ENCODE assay signal across 21 cellular contexts in the genomic region with DNA sequence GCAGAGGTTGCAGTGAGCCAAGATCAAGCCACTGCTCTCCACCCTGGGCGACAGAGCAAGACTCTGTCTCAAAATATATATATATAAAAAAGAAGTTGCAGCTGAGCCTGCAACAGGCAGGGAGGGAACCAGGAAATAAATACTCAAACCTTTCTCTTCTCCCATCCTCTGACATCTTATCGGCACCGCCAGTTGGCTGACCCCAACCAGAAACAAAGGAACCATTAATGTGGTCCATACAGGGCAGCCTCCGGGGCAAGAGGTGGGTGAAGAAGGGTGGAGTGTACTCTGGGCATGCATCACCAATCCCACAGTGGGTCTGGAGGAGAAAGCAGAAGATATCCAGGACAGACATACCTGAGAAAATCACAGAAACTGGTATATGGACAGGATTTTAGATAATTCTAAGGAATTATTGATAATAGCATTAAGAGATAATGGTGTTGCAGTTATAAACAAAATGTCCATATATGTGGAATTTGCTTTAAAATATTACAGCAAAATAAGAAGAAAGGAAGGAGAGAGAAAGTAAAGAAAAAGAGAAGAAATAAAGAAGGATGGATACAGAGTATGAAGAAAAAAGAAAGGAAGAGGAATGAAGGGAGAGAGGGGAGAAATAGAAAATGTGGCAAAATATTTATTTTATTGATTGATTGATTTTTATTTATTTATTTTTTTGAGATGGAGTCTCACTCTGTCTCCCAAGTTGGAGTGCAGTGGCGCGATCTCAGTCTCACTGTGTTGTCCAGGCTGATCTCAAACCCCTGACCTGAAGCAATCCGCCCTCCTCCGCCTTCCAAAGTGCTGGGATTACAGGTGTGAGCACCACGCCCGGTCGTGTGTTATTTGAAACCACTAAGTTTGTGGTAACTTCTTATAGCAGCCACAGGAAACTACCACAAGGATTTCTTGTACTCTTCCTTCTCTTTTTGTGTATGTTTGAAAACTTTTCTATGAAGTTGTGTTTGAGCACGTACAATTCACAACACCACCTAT. TPM values are rescaled to one million over a fixed set of nuclear protein-coding genes. Genes with fewer than 3 reads are reported as not detected.
A peak's percentile ranks its signal among the peaks of the same experiment; 100 is the strongest.
DNase-seq lines count a peak whose midpoint lies in the region; ATAC-seq, FAIRE-seq and TF ChIP-seq lines count a peak whose summit lies in the region.
"Had no signal": no experiment of that assay in that cellular context is flagged by ENCODE, and none has a peak within 500 bp of the region (broad histone marks: within the 10 kb centered on the region; RNA-seq: fewer than 3 reads in every experiment).

No MANE protein-coding gene starts in this region.

- H3K9ac ChIP-seq in endothelial cell of umbilical vein (replicated peaks; ENCODE audit: extremely low read depth, insufficient read depth, low read length), result no peak overlapping the region

- H3K36me3 ChIP-seq in endothelial cell of umbilical vein (ENCODE audit: control insufficient read depth in 2 of 2, extremely low read depth in 1 of 2, insufficient read depth in 2 of 2, low read length in 2 of 2) (no peaks in the 10 kb centered on the region), spleen (no peaks in the 10 kb centered on the region)
- H3K36me3 ChIP-seq: heart right ventricle had no signal

- CTCF ChIA-PET in activated CD8-positive, alpha-beta T cell treated with anti-CD3 and anti-CD28 coated beads, Interleukin-2, amount 10 ng/mL, durations not matched to agents 7 days and 5 days (lab: Charles Lee), result no interaction called here
- CTCF ChIA-PET in activated CD8-positive, alpha-beta T cell treated with anti-CD3 and anti-CD28 coated beads for 36 hours (lab: Charles Lee), result no interaction called here
- CTCF ChIA-PET in endothelial cell of umbilical vein (lab: Charles Lee), result no interaction called here

- H4K20me1 ChIP-seq in endothelial cell of umbilical vein (replicated peaks; ENCODE audit: control insufficient read depth, extremely low read depth, insufficient read depth, low read length), result no peaks in the 10 kb centered on the region

- FAIRE-seq in endothelial cell of umbilical vein (lab: Jason Lieb, UNC), result no peak

- no peak for TF ChIP-seq CTCF in activated CD8-positive, alpha-beta T cell treated with anti-CD3 and anti-CD28 coated beads for 36 hours (IDR thresholded peaks at IDR 0.05)
- no peak for TF ChIP-seq CTCF in endothelial cell of umbilical vein (IDR thresholded peaks at IDR 0.05; ENCODE audit: extremely low read depth in 1 of 2, insufficient read depth in 1 of 2, low read depth in 1 of 2, low read length in 2 of 2)
- TF ChIP-seq CTCF in spleen (IDR thresholded peaks at IDR 0.05 in 8 of 11, conservative IDR thresholded peaks at IDR 0.05 in 3 of 11), result no peak

- H3K4me2 ChIP-seq in endothelial cell of umbilical vein (ENCODE audit: insufficient read depth, low read length), result no peak overlapping the region

- no peaks in the 10 kb centered on the region for H3K9me3 ChIP-seq in endothelial cell of umbilical vein (replicated peaks; ENCODE audit: control insufficient read depth, insufficient read depth, low read length)
- no peaks in the 10 kb centered on the region for H3K9me3 ChIP-seq in spleen
- H3K9me3 ChIP-seq: heart right ventricle, psoas muscle had no signal

- no peak for DNase-seq in activated CD8-positive, alpha-beta T cell treated with anti-CD3 and anti-CD28 coated beads, Interleukin-2, amount 10 ng/mL, durations not matched to agents 7 days and 5 days
- DNase-seq in activated CD8-positive, alpha-beta T cell treated with anti-CD3 and anti-CD28 coated beads for 36 hours, result no peak
- DNase-seq in MV-4-11 (lab: John Stamatoyannopoulos, UW) (peak; percentile 13), endothelial cell of umbilical vein (ENCODE audit: low read depth, low spot score) (peak; percentile 33), spleen (peak; percentile 64), SW 1271 (lab: John Stamatoyannopoulos, UW) (no peak), occipital lobe (lab: John Stamatoyannopoulos, UW) (no peak), sciatic nerve (ENCODE audit: low spot score) (no peak)
- DNase-seq: activated naive CD4-positive, alpha-beta T cell treated with Interleukin-2 at 50 U/mL for 16 hours; DMS153; H7; heart right ventricle; mammary epithelial cell; NCI-H1694 treated with DMSO at 0.1 percent for 48 hours; NCI-H2227 treated with DMSO at 0.1 percent for 48 hours; NCI-H774; stimulated activated CD4-positive, alpha-beta T cell treated with anti-CD3 and anti-CD28 coated beads, Interleukin-4, amount 100 ng/mL, for 24 hours had no signal

- peaks cover 26% of the 10 kb centered on the region for H3K4me1 Mint-ChIP-seq in activated CD8-positive, alpha-beta T cell treated with anti-CD3 and anti-CD28 coated beads, Interleukin-2, amount 10 ng/mL, durations not matched to agents 7 days and 5 days (ENCODE audit: low read depth)
- peaks cover 11% of the 10 kb centered on the region for H3K4me1 Mint-ChIP-seq in activated CD8-positive, alpha-beta T cell treated with anti-CD3 and anti-CD28 coated beads for 36 hours (ENCODE audit: low read depth)
- H3K4me1 Mint-ChIP-seq: brain had no signal

- peak overlapping the region; percentile 56 for H3K27ac Mint-ChIP-seq in activated CD8-positive, alpha-beta T cell treated with anti-CD3 and anti-CD28 coated beads, Interleukin-2, amount 10 ng/mL, durations not matched to agents 7 days and 5 days
- no peak overlapping the region for H3K27ac Mint-ChIP-seq in activated CD8-positive, alpha-beta T cell treated with anti-CD3 and anti-CD28 coated beads for 36 hours
- H3K27ac Mint-ChIP-seq: brain had no signal

- H3K27me3 ChIP-seq in endothelial cell of umbilical vein (ENCODE audit: control insufficient read depth in 2 of 2, insufficient read depth in 2 of 2, low read length in 2 of 2) (no peaks in the 10 kb centered on the region), spleen (replicated peaks in 1 of 7) (no peaks in the 10 kb centered on the region)
- H3K27me3 ChIP-seq: heart right ventricle had no signal

- intact Hi-C loops in activated CD8-positive, alpha-beta T cell treated with anti-CD3 and anti-CD28 coated beads for 36 hours (cut with micrococcal nuclease), result no loop called here
- intact Hi-C loops in endothelial cell of umbilical vein (cut with micrococcal nuclease), result no loop called here
- intact Hi-C loops in spleen (cut with DNase I; ENCODE audit: low total_unique reads), result no loop called here
- intact Hi-C loops in sciatic nerve (cut with DNase I), result no loop called here

- TF ChIP-seq POLR2A in endothelial cell of umbilical vein (IDR thresholded peaks at IDR 0.05; ENCODE audit: low read depth, low read length), result no peak
- TF ChIP-seq POLR2A in spleen (IDR thresholded peaks at IDR 0.05), result no peak

- POLR2A ChIA-PET in activated CD8-positive, alpha-beta T cell treated with anti-CD3 and anti-CD28 coated beads, Interleukin-2, amount 10 ng/mL, durations not matched to agents 7 days and 5 days (lab: Charles Lee), result no interaction called here
- POLR2A ChIA-PET in activated CD8-positive, alpha-beta T cell treated with anti-CD3 and anti-CD28 coated beads for 36 hours (lab: Charles Lee), result no interaction called here
- POLR2A ChIA-PET in endothelial cell of umbilical vein (lab: Charles Lee), result no interaction called here

- H3K27ac ChIP-seq in endothelial cell of umbilical vein (ENCODE audit: insufficient read depth, low read depth, low read length) (no peak overlapping the region), spleen (peak overlapping the region in 4 of 8 donors; percentile 3 to 59 (median 30))
- H3K27ac ChIP-seq: coronary artery, heart right ventricle, psoas muscle, skin epidermis had no signal

- no peaks in the 10 kb centered on the region for H3K9me1 ChIP-seq in endothelial cell of umbilical vein (replicated peaks; ENCODE audit: control insufficient read depth, extremely low read depth, insufficient read depth, low read length)

- dilution Hi-C loops in endothelial cell of umbilical vein (cut with MboI; ENCODE audit: extremely low pct_ligation_motif_present, low sequenced_read_pairs), result no loop called here

- H3K79me2 ChIP-seq in endothelial cell of umbilical vein (ENCODE audit: control insufficient read depth, insufficient read depth, low read length), result no peaks in the 10 kb centered on the region

- no peaks in the 10 kb centered on the region for H3K9me3 Mint-ChIP-seq in activated CD8-positive, alpha-beta T cell treated with anti-CD3 and anti-CD28 coated beads, Interleukin-2, amount 10 ng/mL, durations not matched to agents 7 days and 5 days (ENCODE audit: insufficient read depth)
- H3K9me3 Mint-ChIP-seq in activated CD8-positive, alpha-beta T cell treated with anti-CD3 and anti-CD28 coated beads for 36 hours, result no peaks in the 10 kb centered on the region
- H3K9me3 Mint-ChIP-seq: brain had no signal

- H3K4me3 Mint-ChIP-seq in activated CD8-positive, alpha-beta T cell treated with anti-CD3 and anti-CD28 coated beads, Interleukin-2, amount 10 ng/mL, durations not matched to agents 7 days and 5 days, result peak overlapping the region; percentile 42
- no peak overlapping the region for H3K4me3 Mint-ChIP-seq in activated CD8-positive, alpha-beta T cell treated with anti-CD3 and anti-CD28 coated beads for 36 hours
- H3K4me3 Mint-ChIP-seq: brain had no signal

- no peaks in the 10 kb centered on the region for H3K4me1 ChIP-seq in endothelial cell of umbilical vein (ENCODE audit: control insufficient read depth, extremely low read depth, insufficient read depth, low read length)
- H3K4me1 ChIP-seq in spleen, result peaks cover 13 to 63% (median 46%) of the 10 kb centered on the region in 6 donors
- H3K4me1 ChIP-seq: psoas muscle had no signal

- no TSS peak for BruUV-seq in endothelial cell of umbilical vein (replicated peaks; lab: Mats Ljungman, UMichigan)

- peaks cover 2% of the 10 kb centered on the region for H3K36me3 Mint-ChIP-seq in activated CD8-positive, alpha-beta T cell treated with anti-CD3 and anti-CD28 coated beads, Interleukin-2, amount 10 ng/mL, durations not matched to agents 7 days and 5 days (ENCODE audit: low read depth)
- H3K36me3 Mint-ChIP-seq in activated CD8-positive, alpha-beta T cell treated with anti-CD3 and anti-CD28 coated beads for 36 hours (ENCODE audit: low read depth), result no peaks in the 10 kb centered on the region
- H3K36me3 Mint-ChIP-seq: brain had no signal

- H3K27me3 Mint-ChIP-seq in activated CD8-positive, alpha-beta T cell treated with anti-CD3 and anti-CD28 coated beads, Interleukin-2, amount 10 ng/mL, durations not matched to agents 7 days and 5 days (ENCODE audit: low read depth), result peaks cover 47% of the 10 kb centered on the region
- H3K27me3 Mint-ChIP-seq in activated CD8-positive, alpha-beta T cell treated with anti-CD3 and anti-CD28 coated beads for 36 hours, result peaks cover 28% of the 10 kb centered on the region

- H3K4me3 ChIP-seq in endothelial cell of umbilical vein (replicated peaks in 1 of 3; ENCODE audit: insufficient read depth in 1 of 3, low read depth in 1 of 3, low read length in 3 of 3) (no peak overlapping the region), spleen (no peak overlapping the region)
- H3K4me3 ChIP-seq: coronary artery, heart right ventricle, psoas muscle, skin epidermis had no signal

- H2AFZ ChIP-seq in endothelial cell of umbilical vein (ENCODE audit: low read depth, low read length), result peak overlapping the region; percentile 57

- 34 to 45% (median 40%) methylated on average over 12 of the region's 12 CpGs for WGBS in spleen, 5 donors

- no peak for ATAC-seq in activated CD8-positive, alpha-beta T cell treated with anti-CD3 and anti-CD28 coated beads, Interleukin-2, amount 10 ng/mL, durations not matched to agents 7 days and 5 days
- no peak for ATAC-seq in activated CD8-positive, alpha-beta T cell treated with anti-CD3 and anti-CD28 coated beads for 36 hours
- ATAC-seq in sciatic nerve, result no peak
- ATAC-seq: heart right ventricle, psoas muscle had no signal

RNA-seq across cellular contexts. Expression of gene PTAFR, which starts 4.1 kb away (rescaled TPM):
- total RNA-seq in activated CD8-positive, alpha-beta T cell treated with anti-CD3 and anti-CD28 coated beads, Interleukin-2, amount 10 ng/mL, durations not matched to agents 7 days and 5 days, result under 1 TPM; 0.47 to 0.50 TPM
- under 1 TPM; 0.16 to 0.25 TPM for total RNA-seq in activated CD8-positive, alpha-beta T cell treated with anti-CD3 and anti-CD28 coated beads for 36 hours
- total RNA-seq in endothelial cell of umbilical vein (0.18 and 0.20 TPM in 2 replicates), spleen (10 to 100 TPM; 13.8 to 32.2 (median 28.2) TPM), occipital lobe (4.7 TPM), sciatic nerve (7.0 TPM)
- polyA plus RNA-seq in endothelial cell of umbilical vein (0.32 and 0.33 TPM in 2 replicates), spleen (1 to 10 TPM; 5.0 to 7.5 (median 5.7) TPM)
- 0.16 and 0.31 TPM in 2 replicates for polyA plus RNA-seq in endothelial cell of umbilical vein (2011; cell fraction: cytosol; rRNA removed)
- polyA plus RNA-seq in endothelial cell of umbilical vein (2011; cell fraction: nucleus; rRNA removed), result 0.28 and 0.31 TPM in 2 replicates
- 0.24 and 0.27 TPM in 2 replicates for polyA plus RNA-seq in endothelial cell of umbilical vein (2012)
- polyA minus RNA-seq in endothelial cell of umbilical vein, result 0.12 and 0.28 TPM in 2 replicates
- not detected for polyA minus RNA-seq in endothelial cell of umbilical vein (2011; cell fraction: cytosol; rRNA and poly(A)+ RNA removed)
- 0.10 TPM in 1 of 2 replicates, not detected in the other for polyA minus RNA-seq in endothelial cell of umbilical vein (2011; cell fraction: nucleus; rRNA and poly(A)+ RNA removed)

RNA-seq across cellular contexts. Expression of gene DNAJC8, which starts 52.2 kb away (rescaled TPM):
- total RNA-seq in activated CD8-positive, alpha-beta T cell treated with anti-CD3 and anti-CD28 coated beads, Interleukin-2, amount 10 ng/mL, durations not matched to agents 7 days and 5 days, result 100 to 1,000 TPM; 121 to 124 TPM
- 100 to 1,000 TPM; 103 to 105 TPM for total RNA-seq in activated CD8-positive, alpha-beta T cell treated with anti-CD3 and anti-CD28 coated beads for 36 hours
- 101 and 106 TPM in 2 replicates for total RNA-seq in endothelial cell of umbilical vein
- 71.0 and 73.3 TPM in 2 replicates for polyA plus RNA-seq in endothelial cell of umbilical vein
- polyA plus RNA-seq in endothelial cell of umbilical vein (2011; cell fraction: cytosol; rRNA removed), result 80.2 and 85.5 TPM in 2 replicates
- 50.4 and 78.2 TPM in 2 replicates for polyA plus RNA-seq in endothelial cell of umbilical vein (2011; cell fraction: nucleus; rRNA removed)
- polyA plus RNA-seq in endothelial cell of umbilical vein (2012), result 90.4 and 112 TPM in 2 replicates
- 29.0 and 30.5 TPM in 2 replicates for polyA minus RNA-seq in endothelial cell of umbilical vein
- 21.0 TPM for polyA minus RNA-seq in endothelial cell of umbilical vein (2011; cell fraction: cytosol; rRNA and poly(A)+ RNA removed)
- 11.0 and 17.1 TPM in 2 replicates for polyA minus RNA-seq in endothelial cell of umbilical vein (2011; cell fraction: nucleus; rRNA and poly(A)+ RNA removed)
- 10 to 100 TPM; 52.0 to 71.0 (median 60.8) TPM for total RNA-seq in spleen
- polyA plus RNA-seq in spleen, result 10 to 100 TPM; 63.8 to 95.9 (median 92.8) TPM
- total RNA-seq in occipital lobe, result 36.7 TPM
- total RNA-seq in sciatic nerve, result 66.2 TPM

RNA-seq across cellular contexts. Expression of gene ATP5IF1, which starts 55.3 kb away (rescaled TPM):
- 100 to 1,000 TPM; 204 to 222 TPM for total RNA-seq in activated CD8-positive, alpha-beta T cell treated with anti-CD3 and anti-CD28 coated beads, Interleukin-2, amount 10 ng/mL, durations not matched to agents 7 days and 5 days
- 100 to 1,000 TPM; 169 to 170 TPM for total RNA-seq in activated CD8-positive, alpha-beta T cell treated with anti-CD3 and anti-CD28 coated beads for 36 hours
- total RNA-seq in endothelial cell of umbilical vein (133 and 144 TPM in 2 replicates), spleen (100 to 1,000 TPM in 3 of 7 donors, 10 to 100 TPM in 4; 75.4 to 231 (median 97.1) TPM), occipital lobe (34.5 TPM), sciatic nerve (92.2 TPM)
- polyA plus RNA-seq in endothelial cell of umbilical vein (161 and 243 TPM in 2 replicates), spleen (100 to 1,000 TPM; 340 to 411 (median 378) TPM)
- polyA plus RNA-seq in endothelial cell of umbilical vein (2011; cell fraction: cytosol; rRNA removed), result 260 and 299 TPM in 2 replicates
- 85.8 and 95.8 TPM in 2 replicates for polyA plus RNA-seq in endothelial cell of umbilical vein (2011; cell fraction: nucleus; rRNA removed)
- polyA plus RNA-seq in endothelial cell of umbilical vein (2012), result 201 and 213 TPM in 2 replicates
- 41.7 and 66.9 TPM in 2 replicates for polyA minus RNA-seq in endothelial cell of umbilical vein
- 187 TPM for polyA minus RNA-seq in endothelial cell of umbilical vein (2011; cell fraction: cytosol; rRNA and poly(A)+ RNA removed)
- 9.5 and 16.1 TPM in 2 replicates for polyA minus RNA-seq in endothelial cell of umbilical vein (2011; cell fraction: nucleus; rRNA and poly(A)+ RNA removed)

Comparison
In these comparisons a context has a peak if more than half of its experiments do, and no peak if none do; other contexts are left out.
1. DNase-seq: peak in MV-4-11 (single experiment), endothelial cell of umbilical vein (single experiment) and spleen (single experiment); none in activated CD8-positive, alpha-beta T cell treated with anti-CD3 and anti-CD28 coated beads, Interleukin-2, amount 10 ng/mL, durations not matched to agents 7 days and 5 days (single experiment), activated CD8-positive, alpha-beta T cell treated with anti-CD3 and anti-CD28 coated beads for 36 hours (single experiment), SW 1271 (0 of 2), occipital lobe (single experiment) and sciatic nerve (single experiment).